ENCODE assay signal across 18 cellular contexts in the genomic region with DNA sequence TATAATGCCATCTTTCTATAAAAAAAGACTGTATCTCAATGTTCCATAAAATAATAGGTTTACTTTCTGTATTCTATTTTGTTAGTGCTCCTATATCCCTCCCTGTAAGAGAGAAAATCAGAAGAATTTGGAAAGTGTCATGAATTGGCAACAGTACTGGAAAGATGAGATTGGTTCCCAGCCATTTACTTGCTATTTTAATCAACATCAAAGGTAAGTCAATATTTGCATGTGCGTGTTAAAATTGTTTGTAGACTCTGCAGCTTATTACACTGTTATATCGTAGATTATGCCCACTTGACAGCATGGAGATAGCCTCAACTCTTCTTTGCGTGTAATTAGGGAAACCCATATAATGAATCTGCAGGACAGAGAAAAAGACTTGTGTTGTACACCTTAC.
"Had no signal": no experiment of that assay in that cellular context is flagged by ENCODE, and none has a peak within 500 bp of the region (broad histone marks: within the 10 kb centered on the region; RNA-seq: fewer than 3 reads in every experiment).

No MANE protein-coding gene starts in this region.

- ATAC-seq: mucosa of descending colon; naive thymus-derived CD8-positive, alpha-beta T cell; sciatic nerve; stimulated activated naive B cell treated with anti-CD40 and anti-IgM and Interleukin-4, amounts not matched to agents 10 μg/mL and 1 μg/mL and 100 μg/mL, for 72 hours; stimulated activated naive CD8-positive, alpha-beta T cell treated with anti-CD3 and anti-CD28 coated beads, Interleukin-15, amount 100 ng/mL, for 72 hours had no signal

- H3K4me3 ChIP-seq: coronary artery, hepatocyte, mucosa of descending colon, spleen, testis, tibial nerve had no signal

- DNase-seq: effector CD4-positive, alpha-beta T cell; foreskin melanocyte; head of caudate nucleus; kidney glomerular epithelial cell; mammary epithelial cell; mucosa of descending colon; naive thymus-derived CD8-positive, alpha-beta T cell; posterior cingulate gyrus; spleen; stimulated activated CD4-positive, alpha-beta T cell treated with anti-CD3 and anti-CD28 coated beads, Interleukin-2, amount 100 ng/mL, for 24 hours; stimulated activated CD4-positive, alpha-beta T cell treated with anti-CD3 and anti-CD28 coated beads, Interleukin-4, amount 100 ng/mL, for 4 hours; stimulated activated naive B cell treated with anti-CD40 and anti-IgM and Interleukin-4, amounts not matched to agents 10 μg/mL and 1 μg/mL and 100 μg/mL, for 72 hours; stimulated activated naive CD8-positive, alpha-beta T cell treated with anti-CD3 and anti-CD28 coated beads, Interleukin-15, amount 100 ng/mL, for 72 hours; testis had no signal
